In the genomic region with DNA sequence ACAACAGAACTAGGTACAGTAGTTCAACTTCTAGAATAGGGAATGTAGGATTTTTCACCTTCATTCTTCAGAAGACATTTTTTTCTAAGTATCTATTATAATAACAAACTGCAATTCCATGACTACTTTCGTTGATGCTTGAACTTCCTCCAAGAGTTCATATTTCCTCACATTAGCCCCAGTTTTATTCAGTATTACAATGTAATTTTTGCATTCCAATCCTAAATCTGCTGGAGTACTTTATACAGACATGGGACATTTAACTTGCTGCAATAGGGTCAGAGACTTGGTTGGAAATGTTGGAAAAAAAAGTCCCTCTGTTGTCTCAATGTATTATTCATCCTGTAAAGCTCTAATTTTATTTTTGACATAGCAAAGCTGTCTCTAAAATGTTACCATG, we compare ENCODE assay signal across 24 cellular contexts. TPM values are rescaled to one million over a fixed set of nuclear protein-coding genes. Genes with fewer than 3 reads are reported as not detected.
"Had no signal": no experiment of that assay in that cellular context is flagged by ENCODE, and none has a peak within 500 bp of the region (broad histone marks: within the 10 kb centered on the region; RNA-seq: fewer than 3 reads in every experiment).

No MANE protein-coding gene starts in this region.

- H3K27ac ChIP-seq: heart right ventricle, lower lobe of right lung, sigmoid colon, testis, uterus had no signal

- H3K4me1 ChIP-seq: heart right ventricle, lower lobe of right lung, sigmoid colon, testis, uterus had no signal

- H3K36me3 ChIP-seq: heart right ventricle, lower lobe of right lung, sigmoid colon, uterus had no signal

- DNase-seq: activated CD4-positive, alpha-beta memory T cell treated with anti-CD3 and anti-CD28 coated beads, Interleukin-2, amount 10 ng/mL, durations not matched to agents 7 days and 5 days; activated CD4-positive, alpha-beta T cell treated with anti-CD3 and anti-CD28 coated beads, Interleukin-2, amount 10 ng/mL, durations not matched to agents 24 days and 14 days; activated effector memory CD4-positive, alpha-beta T cell treated with anti-CD3 and anti-CD28 coated beads, Interleukin-2, amount 50 U/mL, for 16 hours; activated naive CD4-positive, alpha-beta T cell treated with anti-CD3 and anti-CD28 coated beads, Interleukin-2, amount 10 ng/mL, durations not matched to agents 7 days and 5 days; activated T-cell treated with anti-CD3 and anti-CD28 coated beads for 4 hours; dermis blood vessel endothelial cell; effector memory CD4-positive, alpha-beta T cell; heart right ventricle; immature natural killer cell; lower lobe of right lung; naive B cell; occipital lobe; retina; sigmoid colon; stimulated activated CD4-positive, alpha-beta T cell treated with anti-CD3 and anti-CD28 coated beads, Interleukin-15, amount 100 ng/mL, for 24 hours; stimulated activated CD8-positive, alpha-beta memory T cell treated with anti-CD3 and anti-CD28 coated beads, Interleukin-4, amount 100 ng/mL, for 48 hours; stimulated activated naive CD4-positive, alpha-beta T cell; testis; trophoblast cell; uterus had no signal

- FAIRE-seq: endothelial cell of umbilical vein had no signal

- H3K27me3 ChIP-seq: sigmoid colon, testis, uterus had no signal

- H3K27ac Mint-ChIP-seq: activated CD4-positive, alpha-beta memory T cell treated with anti-CD3 and anti-CD28 coated beads, Interleukin-2, amount 10 ng/mL, durations not matched to agents 7 days and 5 days; activated CD4-positive, alpha-beta T cell treated with anti-CD3 and anti-CD28 coated beads, Interleukin-2, amount 10 ng/mL, durations not matched to agents 24 days and 14 days; activated naive CD4-positive, alpha-beta T cell treated with anti-CD3 and anti-CD28 coated beads, Interleukin-2, amount 10 ng/mL, durations not matched to agents 7 days and 5 days; immature natural killer cell; naive B cell; progenitor cell of endocrine pancreas had no signal

- H3K27me3 Mint-ChIP-seq: progenitor cell of endocrine pancreas had no signal

- H3K4me1 Mint-ChIP-seq: activated CD4-positive, alpha-beta memory T cell treated with anti-CD3 and anti-CD28 coated beads, Interleukin-2, amount 10 ng/mL, durations not matched to agents 7 days and 5 days; activated CD4-positive, alpha-beta T cell treated with anti-CD3 and anti-CD28 coated beads, Interleukin-2, amount 10 ng/mL, durations not matched to agents 24 days and 14 days; activated naive CD4-positive, alpha-beta T cell treated with anti-CD3 and anti-CD28 coated beads, Interleukin-2, amount 10 ng/mL, durations not matched to agents 7 days and 5 days; immature natural killer cell; naive B cell had no signal

- H3K9me3 ChIP-seq: testis, uterus had no signal

- H3K4me3 ChIP-seq: heart right ventricle, lower lobe of right lung, sigmoid colon, smooth muscle cell, testis, uterus had no signal

- H3K4me3 Mint-ChIP-seq: activated CD4-positive, alpha-beta memory T cell treated with anti-CD3 and anti-CD28 coated beads, Interleukin-2, amount 10 ng/mL, durations not matched to agents 7 days and 5 days; activated CD4-positive, alpha-beta T cell treated with anti-CD3 and anti-CD28 coated beads, Interleukin-2, amount 10 ng/mL, durations not matched to agents 24 days and 14 days; activated naive CD4-positive, alpha-beta T cell treated with anti-CD3 and anti-CD28 coated beads, Interleukin-2, amount 10 ng/mL, durations not matched to agents 7 days and 5 days; immature natural killer cell; naive B cell had no signal

- H3K36me3 Mint-ChIP-seq: activated naive CD4-positive, alpha-beta T cell treated with anti-CD3 and anti-CD28 coated beads, Interleukin-2, amount 10 ng/mL, durations not matched to agents 7 days and 5 days had no signal

- H3K4me2 ChIP-seq: smooth muscle cell had no signal

RNA-seq across cellular contexts. Expression of a gene that starts 19.6 kb away (rescaled TPM):
- total RNA-seq: smooth muscle cell had no signal
- polyA plus RNA-seq: neural cell had no signal
